Comparison of ENCODE assay signal across 8 cellular contexts in genomic region chr12:15688202-15688736, GRCh38.
A peak's percentile ranks its signal among the peaks of the same experiment; 100 is the strongest.
DNase-seq lines count a peak whose midpoint lies in the region; ATAC-seq and TF ChIP-seq lines count a peak whose summit lies in the region.

No MANE protein-coding gene starts in this region.

- H3K79me2 ChIP-seq in mesendoderm (ENCODE audit: control insufficient read depth, insufficient read depth, low read length), result no peaks in the 10 kb centered on the region

- H3K4me2 ChIP-seq in mesendoderm (ENCODE audit: low read length), result no peak overlapping the region

- peak; percentile 72 for ATAC-seq in HG03280 (IDR thresholded peaks at IDR 0.05; ENCODE audit: unreplicated experiment)
- no peak for ATAC-seq in body of pancreas

- TF ChIP-seq POLR2A in body of pancreas (IDR thresholded peaks at IDR 0.05), result peak in 2 of 3 donors; percentile 54 to 70

- H3K4me1 ChIP-seq in body of pancreas (peaks cover 23% of the 10 kb centered on the region), mesendoderm (ENCODE audit: control insufficient read depth, low read depth, low read length) (no peaks in the 10 kb centered on the region)

- H3K36me3 ChIP-seq in body of pancreas (replicated peaks in 1 of 2; ENCODE audit: insufficient read depth in 1 of 2, low read depth in 2 of 2), result no peaks in the 10 kb centered on the region
- no peaks in the 10 kb centered on the region for H3K36me3 ChIP-seq in mesendoderm (ENCODE audit: control insufficient read depth, insufficient read depth, low read length)

- DNase-seq in Ammon's horn (ENCODE audit: low spot score) (peak; percentile 88), body of pancreas (peak; percentile 52 to 81 (median 61)), mesendoderm (no peak), GM19240 (ENCODE audit: insufficient read length, low spot score) (no peak), AG08395 (ENCODE audit: low spot score) (no peak)
- no peak for DNase-seq in stimulated activated naive CD4-positive, alpha-beta T cell (lab: John Stamatoyannopoulos, UW)
- no peak for DNase-seq in stimulated activated CD4-positive, alpha-beta T cell treated with anti-CD3 and anti-CD28 coated beads, Interleukin-2, amount 100 ng/mL, for 48 hours

- TF ChIP-seq CTCF in body of pancreas (IDR thresholded peaks at IDR 0.05), result no peak

- no peak overlapping the region for H2BK15ac ChIP-seq in mesendoderm (replicated peaks; ENCODE audit: low read depth)

- no peak overlapping the region for H2BK5ac ChIP-seq in mesendoderm (ENCODE audit: low read length)

- WGBS in body of pancreas, 2 donors, result 70% methylated on average over 8 of the region's 8 CpGs
- no CpG with 5 or more reads among the region's 8 CpGs for WGBS in mesendoderm (ENCODE audit: extremely low coverage, insufficient coverage, low lambda C conversion rate)

- H4K8ac ChIP-seq in mesendoderm (ENCODE audit: low read depth, low read length), result no peak overlapping the region

- peak overlapping the region; percentile 38 for H3K56ac ChIP-seq in mesendoderm (ENCODE audit: low read length)

- no peak overlapping the region for H3K4me3 ChIP-seq in body of pancreas
- H3K4me3 ChIP-seq in mesendoderm (ENCODE audit: low read length), result no peak overlapping the region

- H3K9ac ChIP-seq in mesendoderm (ENCODE audit: low read length), result no peak overlapping the region

- H3K27me3 ChIP-seq in body of pancreas, result no peaks in the 10 kb centered on the region
- H3K27me3 ChIP-seq in mesendoderm (ENCODE audit: insufficient read depth, low read length, poor library complexity), result no peaks in the 10 kb centered on the region

- no peak overlapping the region for H3K23ac ChIP-seq in mesendoderm (ENCODE audit: low read length)

- H3K9me3 ChIP-seq in body of pancreas, result no peaks in the 10 kb centered on the region

- no peak overlapping the region for H3K18ac ChIP-seq in mesendoderm (ENCODE audit: low read length)

- no peak overlapping the region for H3K4ac ChIP-seq in mesendoderm (ENCODE audit: low read depth, low read length)

- intact Hi-C loops in body of pancreas (cut with DNase I), result no loop called here

- H3K27ac ChIP-seq in body of pancreas (peak overlapping the region in 1 of 4 donors; percentile 62), mesendoderm (ENCODE audit: low read depth, low read length) (no peak overlapping the region)

- H4K5ac ChIP-seq in mesendoderm (ENCODE audit: low read length), result no peak overlapping the region

- H2AK5ac ChIP-seq in mesendoderm (ENCODE audit: low read length), result no peak overlapping the region

- H2BK120ac ChIP-seq in mesendoderm (ENCODE audit: low read depth, low read length), result no peak overlapping the region

- no peaks in the 10 kb centered on the region for H3K79me1 ChIP-seq in mesendoderm (ENCODE audit: low read length)

Comparison
In these comparisons a context has a peak if more than half of its experiments do, and no peak if none do; other contexts are left out.
1. DNase-seq: peak in Ammon's horn (single experiment) and body of pancreas (4 of 4); none in mesendoderm (single experiment), GM19240 (single experiment), stimulated activated naive CD4-positive, alpha-beta T cell (0 of 6), stimulated activated CD4-positive, alpha-beta T cell treated with anti-CD3 and anti-CD28 coated beads, Interleukin-2, amount 100 ng/mL, for 48 hours (0 of 2) and AG08395 (single experiment).